20 cellular contexts compared by ENCODE assay signal in genomic region chr20:63045991-63046390, GRCh38. TPM values are rescaled to one million over a fixed set of nuclear protein-coding genes. Genes with fewer than 3 reads are reported as not detected.
A peak's percentile ranks its signal among the peaks of the same experiment; 100 is the strongest.
DNase-seq lines count a peak whose midpoint lies in the region; ATAC-seq, FAIRE-seq and TF ChIP-seq lines count a peak whose summit lies in the region.
"Had no signal": no experiment of that assay in that cellular context is flagged by ENCODE, and none has a peak within 500 bp of the region (broad histone marks: within the 10 kb centered on the region; RNA-seq: fewer than 3 reads in every experiment).

No MANE protein-coding gene starts in this region.

- H3K9ac ChIP-seq in IMR-90 (ENCODE audit: low read depth, low read length) (no peak overlapping the region), kidney (ENCODE audit: low read length in 2 of 2) (no peak overlapping the region)
- H3K9ac ChIP-seq: GM23248 had no signal

- TF ChIP-seq POLR2A in IMR-90 (IDR thresholded peaks at IDR 0.05; ENCODE audit: low read depth, low read length), result no peak
- no peak for TF ChIP-seq POLR2A in spleen (IDR thresholded peaks at IDR 0.05)

- no peak overlapping the region for H3K4me2 ChIP-seq in IMR-90 (ENCODE audit: low read depth, low read length)
- H3K4me2 ChIP-seq in OCI-LY7 (ENCODE audit: low read length), result no peak overlapping the region

- H4K8ac ChIP-seq in IMR-90 (ENCODE audit: low read depth in 2 of 2, low read length in 2 of 2), result no peak overlapping the region

- H2AK9ac ChIP-seq in IMR-90 (replicated peaks; ENCODE audit: low read depth, low read length, poor library complexity), result no peak overlapping the region

- no peak overlapping the region for H4K5ac ChIP-seq in IMR-90 (ENCODE audit: low read depth, low read length)

- H3K27ac ChIP-seq in IMR-90 (ENCODE audit: insufficient read depth, low read length) (no peak overlapping the region), kidney (ENCODE audit: low read depth in 2 of 2, low read length in 2 of 2) (no peak overlapping the region), spleen (no peak overlapping the region), OCI-LY7 (ENCODE audit: low read depth, low read length, poor library complexity, severe bottlenecking) (no peak overlapping the region)
- H3K27ac ChIP-seq: GM23248 had no signal

- no peaks in the 10 kb centered on the region for H4K20me1 ChIP-seq in IMR-90 (ENCODE audit: insufficient read depth, low read length)
- H4K20me1 ChIP-seq in OCI-LY7 (ENCODE audit: insufficient read depth, low read length), result no peaks in the 10 kb centered on the region

- no peaks in the 10 kb centered on the region for H3K79me1 ChIP-seq in IMR-90 (ENCODE audit: low read depth in 1 of 2, low read length in 2 of 2)

- no peak for TF ChIP-seq CTCF in IMR-90 (conservative IDR thresholded peaks at IDR 0.05; ENCODE audit: low read depth, low read length)
- no peak for TF ChIP-seq CTCF in kidney (IDR thresholded peaks at IDR 0.05; ENCODE audit: borderline replicate concordance, extremely low read depth, insufficient read depth)
- no peak for TF ChIP-seq CTCF in spleen (IDR thresholded peaks at IDR 0.05 in 8 of 11, conservative IDR thresholded peaks at IDR 0.05 in 3 of 11)
- TF ChIP-seq CTCF in OCI-LY7 (conservative IDR thresholded peaks at IDR 0.05; ENCODE audit: low read length), result no peak

- H2AK5ac ChIP-seq in IMR-90 (ENCODE audit: low read depth, low read length), result no peak overlapping the region

- H3K4me1 ChIP-seq in IMR-90 (ENCODE audit: control insufficient read depth, insufficient read depth, low read length), result no peaks in the 10 kb centered on the region
- H3K4me1 ChIP-seq in kidney (ENCODE audit: control insufficient read depth in 1 of 2, insufficient read depth in 1 of 2, low read depth in 1 of 2, low read length in 2 of 2), result no peaks in the 10 kb centered on the region
- no peaks in the 10 kb centered on the region for H3K4me1 ChIP-seq in spleen
- H3K4me1 ChIP-seq in OCI-LY7 (ENCODE audit: insufficient read depth, low read length, poor library complexity, severe bottlenecking), result no peaks in the 10 kb centered on the region
- H3K4me1 ChIP-seq: BE2C, HAP-1 had no signal

- DNase-seq in HTR-8/SVneo (ENCODE audit: insufficient read length, low spot score), result no peak
- no peak for DNase-seq in IMR-90
- DNase-seq in kidney, result peak; percentile 31
- DNase-seq in spleen, result peak; percentile 55
- DNase-seq in OCI-LY7 (ENCODE audit: low spot score), result no peak
- DNase-seq in DMS 273 (lab: John Stamatoyannopoulos, UW; ENCODE audit: unreplicated experiment), result no peak
- DNase-seq: ACHN; BE2C; C1 segment of cervical spinal cord; CD4-positive, CD25-positive, alpha-beta regulatory T cell; COR-L47; GM23248 had no signal

- no peak overlapping the region for H2BK120ac ChIP-seq in IMR-90 (ENCODE audit: low read depth, low read length)

- H3K79me2 ChIP-seq in OCI-LY7 (ENCODE audit: insufficient read depth, low read depth, low read length), result no peaks in the 10 kb centered on the region

- WGBS in IMR-90 (ENCODE audit: extremely low coverage in 2 of 2, insufficient read length in 1 of 2), 2 experiments, result no CpG with 5 or more reads among the region's 12 CpGs
- 67 to 76% (median 73%) methylated on average over 12 of the region's 12 CpGs for WGBS in spleen, 5 donors

- H2BK5ac ChIP-seq in IMR-90 (ENCODE audit: low read depth, low read length, poor library complexity, severe bottlenecking), result no peak overlapping the region

- POLR2A ChIA-PET in IMR-90 (lab: Charles Lee; ENCODE audit: unreplicated experiment) (no interaction called here), OCI-LY7 (lab: Charles Lee) (interaction anchor here (1.0 kb wide), 1 partner anchor 502 kb away, joined by 5 read pairs; no protein-coding TSS in a partner anchor)

- no peak overlapping the region for H3K56ac ChIP-seq in IMR-90 (ENCODE audit: extremely low read depth, insufficient read depth, low read length)

- no peak overlapping the region for H3K23ac ChIP-seq in IMR-90 (ENCODE audit: low read depth, low read length)

- no peak overlapping the region for H3K4me3 ChIP-seq in IMR-90 (ENCODE audit: insufficient read depth, low read depth, low read length)
- H3K4me3 ChIP-seq in kidney (ENCODE audit: low read length in 2 of 2), result no peak overlapping the region
- H3K4me3 ChIP-seq in spleen, result no peak overlapping the region
- H3K4me3 ChIP-seq in OCI-LY7 (ENCODE audit: low read depth, low read length, poor library complexity, severe bottlenecking), result no peak overlapping the region
- H3K4me3 ChIP-seq: GM23248, HAP-1 had no signal

- no peak overlapping the region for H2BK20ac ChIP-seq in IMR-90 (ENCODE audit: low read depth, low read length)

- ATAC-seq in IMR-90 (ENCODE audit: low read depth) (no peak), HG02884 (IDR thresholded peaks at IDR 0.05; ENCODE audit: unreplicated experiment) (no peak)

- no peaks in the 10 kb centered on the region for H3K9me2 ChIP-seq in OCI-LY7 (ENCODE audit: insufficient read depth, low read length)

- H2AFZ ChIP-seq in IMR-90 (replicated peaks; ENCODE audit: low read length, poor library complexity) (peak overlapping the region; percentile 1), OCI-LY7 (ENCODE audit: low read length) (no peak overlapping the region)
- H2AFZ ChIP-seq: GM23248 had no signal

- BruUV-seq in IMR-90 (replicated peaks; lab: Mats Ljungman, UMichigan) (no TSS peak), OCI-LY7 (replicated peaks; lab: Mats Ljungman, UMichigan) (no TSS peak)

- H3K4ac ChIP-seq in IMR-90 (ENCODE audit: low read depth, low read length), result no peak overlapping the region

- FAIRE-seq in HTR-8/SVneo (lab: Jason Lieb, UNC) (peak; percentile 28), kidney (lab: Jason Lieb, UNC) (no peak)
- FAIRE-seq: A204.1, G401.6, GM12891, GM19239 had no signal

- H2BK15ac ChIP-seq in IMR-90 (ENCODE audit: low read depth, low read length), result no peak overlapping the region

- H3K18ac ChIP-seq in IMR-90 (ENCODE audit: low read depth, low read length), result no peak overlapping the region

- in situ Hi-C loops in IMR-90 (cut with MboI; ENCODE audit: low sequenced_read_pairs), result no loop called here

- CTCF ChIA-PET in IMR-90 (lab: Yijun Ruan, JAX) (no interaction called here), OCI-LY7 (lab: Charles Lee; ENCODE audit: unreplicated experiment) (no interaction called here)

- H3K36me3 ChIP-seq in IMR-90 (ENCODE audit: control insufficient read depth, insufficient read depth, low read length) (no peaks in the 10 kb centered on the region), kidney (ENCODE audit: control insufficient read depth in 1 of 2, insufficient read depth in 2 of 2, low read length in 2 of 2) (no peaks in the 10 kb centered on the region), spleen (no peaks in the 10 kb centered on the region), OCI-LY7 (ENCODE audit: insufficient read depth, low read length) (no peaks in the 10 kb centered on the region)
- H3K36me3 ChIP-seq: BE2C, HAP-1 had no signal

- intact Hi-C loops in IMR-90 (cut with micrococcal nuclease), result no loop called here
- intact Hi-C loops in kidney (cut with DNase I), result no loop called here
- intact Hi-C loops in spleen (cut with DNase I; ENCODE audit: low total_unique reads), result no loop called here
- intact Hi-C loops in OCI-LY7 (cut with micrococcal nuclease; ENCODE audit: unreplicated experiment), result no loop called here

- H3K27me3 ChIP-seq in IMR-90 (ENCODE audit: control insufficient read depth, insufficient read depth, low read length) (peaks cover 27% of the 10 kb centered on the region), spleen (replicated peaks in 1 of 7) (peaks cover 0 to 72% (median 3%) of the 10 kb centered on the region in 7 donors)

- dilution Hi-C loops in IMR-90 (cut with HindIII; ENCODE audit: low sequenced_read_pairs, unreplicated experiment), result no loop called here

- H3K9me1 ChIP-seq in IMR-90 (ENCODE audit: insufficient read depth, low read length), result no peaks in the 10 kb centered on the region

- H4K91ac ChIP-seq in IMR-90 (ENCODE audit: insufficient read depth, low read depth, low read length), result no peak overlapping the region

- H3K9me3 ChIP-seq in IMR-90 (ENCODE audit: control insufficient read depth, insufficient read depth, low read length) (peaks cover 6% of the 10 kb centered on the region; the same call in 1 of the 2 replicates), kidney (ENCODE audit: control insufficient read depth in 1 of 2, low read length in 2 of 2) (peaks cover 0 to 2% of the 10 kb centered on the region in 2 donors), spleen (peaks cover 0 to 9% (median 0%) of the 10 kb centered on the region in 8 donors), OCI-LY7 (ENCODE audit: low read length) (no peaks in the 10 kb centered on the region)
- H3K9me3 ChIP-seq: BE2C, HAP-1 had no signal

- no peak for TF ChIP-seq RAD21 in IMR-90 (IDR thresholded peaks at IDR 0.05; ENCODE audit: low read length)

- H3K14ac ChIP-seq in IMR-90 (replicated peaks; ENCODE audit: low read depth, low read length), result no peak overlapping the region

TF ChIP-seq in IMR-90, 13 proteins besides CTCF, POLR2A, EP300 and RAD21 (continues in another document):
- TF ChIP-seq NFE2L2 (IDR thresholded peaks at IDR 0.05; ENCODE audit: low read depth, low read length) (no peak), CEBPB (IDR thresholded peaks at IDR 0.05; ENCODE audit: low read depth, low read length) (no peak), SMC3 (IDR thresholded peaks at IDR 0.05; ENCODE audit: low read depth, low read length) (no peak), MXI1 (IDR thresholded peaks at IDR 0.05; ENCODE audit: borderline replicate concordance, low read depth, low read length) (no peak), CHD1 (IDR thresholded peaks at IDR 0.05; ENCODE audit: low read depth, low read length) (no peak), RCOR1 (IDR thresholded peaks at IDR 0.05; ENCODE audit: insufficient replicate concordance, low read length) (no peak), BHLHE40 (IDR thresholded peaks at IDR 0.05; ENCODE audit: low read depth, low read length) (no peak), RFX5 (IDR thresholded peaks at IDR 0.05; ENCODE audit: low read depth, low read length) (no peak), MAFK (IDR thresholded peaks at IDR 0.05; ENCODE audit: low read depth, low read length) (no peak), MAZ (IDR thresholded peaks at IDR 0.05; ENCODE audit: borderline replicate concordance, low read depth, low read length) (no peak)

RNA-seq across cellular contexts. Expression of gene BHLHE23, which starts 39.2 kb away (rescaled TPM):
- not detected in 2 replicates for total RNA-seq in IMR-90 (2012; rRNA removed)
- polyA plus RNA-seq in IMR-90 (2012; rRNA removed), result not detected in 2 replicates
- not detected in 2 replicates for polyA plus RNA-seq in IMR-90 (2012; cell fraction: cytosol; rRNA removed)
- not detected in 2 replicates for polyA plus RNA-seq in IMR-90 (2012; cell fraction: nucleus; rRNA removed; ENCODE audit: low replicate concordance)
- not detected for total RNA-seq in kidney
- polyA plus RNA-seq in kidney (ENCODE audit: insufficient read depth, low read depth, low replicate concordance), result not detected
- not detected for total RNA-seq in spleen
- not detected for polyA plus RNA-seq in spleen
- total RNA-seq in OCI-LY7 (2014; rRNA removed; shearing (Covaris generic)), result not detected in 2 replicates
- not detected in 2 replicates for total RNA-seq in OCI-LY7 (2022)
- total RNA-seq: CD4-positive, CD25-positive, alpha-beta regulatory T cell; CD8-positive, alpha-beta memory T cell; GM23248; H4 had no signal
- polyA plus RNA-seq: CD4-positive, CD25-positive, alpha-beta regulatory T cell; CD8-positive, alpha-beta memory T cell; GM23248 had no signal

Comparison
In these comparisons a context has a peak if more than half of its experiments do, and no peak if none do; other contexts are left out.
1. DNase-seq: peak in kidney (single experiment) and spleen (single experiment); none in HTR-8/SVneo (single experiment), IMR-90 (single experiment), OCI-LY7 (single experiment) and DMS 273 (single experiment).